25 cellular contexts compared by ENCODE assay signal in the genomic region with DNA sequence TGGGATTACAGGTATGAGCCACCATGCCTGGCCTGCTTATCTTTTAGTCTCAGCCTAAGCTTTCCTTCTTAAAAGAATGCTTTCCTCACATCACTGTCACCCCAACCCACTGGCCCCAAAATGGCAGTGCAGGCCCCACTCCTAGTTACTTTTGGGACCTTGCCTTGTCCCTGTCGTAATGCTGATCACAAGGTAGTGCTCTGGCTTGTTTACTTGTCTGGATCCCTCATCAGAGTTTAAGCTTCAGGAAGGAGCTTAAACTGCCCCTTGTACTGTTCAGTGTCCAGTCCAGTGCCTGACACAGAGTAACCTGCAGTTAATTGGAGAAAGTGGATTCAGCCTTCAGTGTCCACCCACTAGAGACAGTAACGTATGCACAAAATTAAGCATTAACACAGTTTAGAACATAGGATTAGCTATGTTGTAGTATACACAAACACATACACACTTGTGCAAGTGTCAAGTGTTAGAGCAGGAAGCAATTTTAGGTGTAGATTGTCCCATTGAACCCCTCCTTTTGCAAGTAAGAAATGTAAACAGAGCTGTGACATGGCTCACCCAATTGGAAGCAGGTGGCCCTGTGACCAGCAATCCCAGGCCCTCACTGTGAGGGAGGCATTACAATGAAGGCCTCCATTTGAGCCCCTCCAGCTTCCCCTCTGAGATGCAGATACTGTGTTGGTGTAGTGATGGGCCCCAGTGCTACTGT. TPM values are rescaled to one million over a fixed set of nuclear protein-coding genes. Genes with fewer than 3 reads are reported as not detected.
DNase-seq lines count a peak whose midpoint lies in the region; ATAC-seq, FAIRE-seq and TF ChIP-seq lines count a peak whose summit lies in the region.
"Had no signal": no experiment of that assay in that cellular context is flagged by ENCODE, and none has a peak within 500 bp of the region (broad histone marks: within the 10 kb centered on the region; RNA-seq: fewer than 3 reads in every experiment).

No MANE protein-coding gene starts in this region.

- no peak for TF ChIP-seq EP300 in K562 (IDR thresholded peaks at IDR 0.05; ENCODE audit: low read length)

- H3K27me3 ChIP-seq in BLaER1 (no peaks in the 10 kb centered on the region), K562 (ENCODE audit: control insufficient read depth in 2 of 2, insufficient read depth in 2 of 2, low read length in 2 of 2) (no peaks in the 10 kb centered on the region), mucosa of rectum (ENCODE audit: control insufficient read depth in 2 of 2, insufficient read depth in 2 of 2, low read length in 2 of 2) (no peaks in the 10 kb centered on the region)
- H3K27me3 ChIP-seq: esophagus squamous epithelium, heart right ventricle, tibial nerve had no signal

- H3K79me2 ChIP-seq in K562 (ENCODE audit: control insufficient read depth, insufficient read depth, low read length), result peaks cover 98% of the 10 kb centered on the region

- no peak for TF ChIP-seq CTCF in K562 (IDR thresholded peaks at IDR 0.05 in 2 of 3, conservative IDR thresholded peaks at IDR 0.05 in 1 of 3; ENCODE audit: insufficient read depth in 2 of 3, low read depth in 1 of 3, low read length in 3 of 3)

- H3K4me2 ChIP-seq in BLaER1, result peak overlapping the region; percentile 92
- H3K4me2 ChIP-seq in K562 (ENCODE audit: insufficient read depth, low read length), result no peak overlapping the region
- H3K4me2 ChIP-seq: smooth muscle cell had no signal

- no TSS peak for BruUV-seq in K562 (replicated peaks; lab: Mats Ljungman, UMichigan)

- peak; percentile 41 for DNase-seq in DMS53 (lab: John Stamatoyannopoulos, UW)
- DNase-seq in K562 (ENCODE audit: extremely low read depth in 1 of 4, low spot score in 3 of 4), result no peak
- DNase-seq in iPS-NIHi11 (ENCODE audit: low spot score), result no peak
- DNase-seq: aorta; C1 segment of cervical spinal cord; central memory CD4-positive, alpha-beta T cell; EL; esophagus squamous epithelium; foreskin melanocyte; heart right ventricle; HFFc6; Karpas-422; mesendoderm; naive thymus-derived CD8-positive, alpha-beta T cell; stimulated activated CD4-positive, alpha-beta T cell treated with anti-CD3 and anti-CD28 coated beads, Interleukin-2, amount 100 ng/mL, for 24 hours had no signal

- FAIRE-seq in K562 (lab: Jason Lieb, UNC), result no peak
- FAIRE-seq: D721Med, endometrium, GM12878 had no signal

- no peaks in the 10 kb centered on the region for H3K9me1 ChIP-seq in K562 (ENCODE audit: control insufficient read depth, insufficient read depth, low read length)

- no peak overlapping the region for H3K4me3 ChIP-seq in BLaER1
- no peak overlapping the region for H3K4me3 ChIP-seq in K562
- H3K4me3 ChIP-seq in mucosa of rectum (ENCODE audit: low read length in 2 of 2), result no peak overlapping the region
- H3K4me3 ChIP-seq: esophagus squamous epithelium, GM12878, heart right ventricle, smooth muscle cell, tibial nerve had no signal

- no peaks in the 10 kb centered on the region for H3K9me3 ChIP-seq in BLaER1
- no peaks in the 10 kb centered on the region for H3K9me3 ChIP-seq in K562 (replicated peaks; ENCODE audit: control insufficient read depth, insufficient read depth, low read depth, low read length)
- no peaks in the 10 kb centered on the region for H3K9me3 ChIP-seq in mucosa of rectum (ENCODE audit: control insufficient read depth in 2 of 2, low read length in 2 of 2)
- H3K9me3 ChIP-seq: esophagus squamous epithelium, heart right ventricle, tibial nerve had no signal

- peaks cover 30% of the 10 kb centered on the region for H3K36me3 ChIP-seq in BLaER1
- no peaks in the 10 kb centered on the region for H3K36me3 ChIP-seq in K562 (ENCODE audit: control insufficient read depth, insufficient read depth, low read length)
- no peaks in the 10 kb centered on the region for H3K36me3 ChIP-seq in mucosa of rectum (ENCODE audit: control insufficient read depth in 2 of 2, insufficient read depth in 2 of 2, low read length in 2 of 2)
- H3K36me3 ChIP-seq: esophagus squamous epithelium, heart right ventricle, tibial nerve had no signal

- TF ChIP-seq RAD21 in K562 (CRISPR knock-in tag; conservative IDR thresholded peaks at IDR 0.05 in 1 of 2, IDR thresholded peaks at IDR 0.05 in 1 of 2), result no peak

- intact Hi-C loops in K562 (cut with micrococcal nuclease), result no loop called here

- H4K20me1 ChIP-seq in BLaER1 (peaks cover 51% of the 10 kb centered on the region), K562 (replicated peaks; ENCODE audit: control insufficient read depth, insufficient read depth, low read length) (no peaks in the 10 kb centered on the region)

- WGBS in K562 (ENCODE audit: insufficient coverage, low coverage, missing lambda C conversion rate), result 64% methylated on average over 2 of the region's 2 CpGs

- ATAC-seq in K562, result peak; percentile 20
- ATAC-seq in GM21825 (IDR thresholded peaks at IDR 0.05; ENCODE audit: unreplicated experiment), result no peak
- no peak for ATAC-seq in GM21423 (IDR thresholded peaks at IDR 0.05; ENCODE audit: unreplicated experiment)
- ATAC-seq: activated naive CD4-positive, alpha-beta T cell treated with anti-CD3 and anti-CD28 coated beads, Interleukin-2, amount 50 U/mL, for 72 hours; GM12878; heart right ventricle; naive thymus-derived CD8-positive, alpha-beta T cell had no signal

- no peak for TF ChIP-seq POLR2A in K562 (conservative IDR thresholded peaks at IDR 0.05)

- H3K4me1 ChIP-seq in BLaER1, result peaks cover 95% of the 10 kb centered on the region
- H3K4me1 ChIP-seq in K562 (replicated peaks in 1 of 2; ENCODE audit: control insufficient read depth in 2 of 2, insufficient read depth in 2 of 2, low read length in 2 of 2), result peaks cover 53 to 86% of the 10 kb centered on the region in 2 experiments
- H3K4me1 ChIP-seq in mucosa of rectum (ENCODE audit: control insufficient read depth in 2 of 2, insufficient read depth in 2 of 2, low read length in 2 of 2), result peaks cover 17 to 18% of the 10 kb centered on the region in 2 donors

- H2AFZ ChIP-seq in K562 (ENCODE audit: low read depth, low read length), result no peak overlapping the region

- CTCF ChIA-PET in K562 (lab: Yijun Ruan, JAX; ENCODE audit: low intra/inter-chr PET ratio), result no interaction called here

- in situ Hi-C loops in K562 (cut with MboI), result no loop called here

- POLR2A ChIA-PET in K562 (lab: Yijun Ruan, JAX), result interaction anchor here (0.8 to 1.6 kb wide), 5 partner anchors 9 to 47 kb away, joined by 3 to 6 read pairs (median 5); no protein-coding TSS in a partner anchor

- H3K27ac ChIP-seq in BLaER1 (peak overlapping the region; percentile 88), K562 (ENCODE audit: extremely low read depth, low read depth, low read length) (peak overlapping the region; percentile 73), mucosa of rectum (ENCODE audit: low read depth in 2 of 2, low read length in 2 of 2) (peak overlapping the region; percentile 56 to 59)
- H3K27ac ChIP-seq: heart right ventricle, tibial nerve had no signal

- H3K9ac ChIP-seq in BLaER1, result peak overlapping the region; percentile 69
- H3K9ac ChIP-seq in K562 (ENCODE audit: insufficient read depth in 1 of 2, low read depth in 2 of 2, low read length in 2 of 2), result peak overlapping the region; percentile 4 to 16; a peak in 1 of 4 replicates
- no peak overlapping the region for H3K9ac ChIP-seq in mucosa of rectum (ENCODE audit: low read depth in 1 of 2, low read length in 2 of 2)

TF ChIP-seq in K562, 482 proteins besides CTCF, POLR2A, EP300 and RAD21 (continues in another document):
- 0 out of 2 replicates have a peak, but pooled peaks have one; percentile 5 for TF ChIP-seq CEBPG (CRISPR knock-in tag; IDR thresholded peaks at IDR 0.05)
- no peak for TF ChIP-seq CEBPG (tag; conservative IDR thresholded peaks at IDR 0.05 in 1 of 2, IDR thresholded peaks at IDR 0.05 in 1 of 2)
- peak in 1 of 3 experiments; percentile 51 for TF ChIP-seq YY1 (IDR thresholded peaks at IDR 0.05; ENCODE audit: borderline replicate concordance in 1 of 3, control insufficient read depth in 1 of 3, extremely low read depth in 1 of 3, insufficient read depth in 3 of 3, insufficient read length in 1 of 3, insufficient replicate concordance in 2 of 3, low read depth in 1 of 3, low read length in 2 of 3)
- TF ChIP-seq, protein P1, sequence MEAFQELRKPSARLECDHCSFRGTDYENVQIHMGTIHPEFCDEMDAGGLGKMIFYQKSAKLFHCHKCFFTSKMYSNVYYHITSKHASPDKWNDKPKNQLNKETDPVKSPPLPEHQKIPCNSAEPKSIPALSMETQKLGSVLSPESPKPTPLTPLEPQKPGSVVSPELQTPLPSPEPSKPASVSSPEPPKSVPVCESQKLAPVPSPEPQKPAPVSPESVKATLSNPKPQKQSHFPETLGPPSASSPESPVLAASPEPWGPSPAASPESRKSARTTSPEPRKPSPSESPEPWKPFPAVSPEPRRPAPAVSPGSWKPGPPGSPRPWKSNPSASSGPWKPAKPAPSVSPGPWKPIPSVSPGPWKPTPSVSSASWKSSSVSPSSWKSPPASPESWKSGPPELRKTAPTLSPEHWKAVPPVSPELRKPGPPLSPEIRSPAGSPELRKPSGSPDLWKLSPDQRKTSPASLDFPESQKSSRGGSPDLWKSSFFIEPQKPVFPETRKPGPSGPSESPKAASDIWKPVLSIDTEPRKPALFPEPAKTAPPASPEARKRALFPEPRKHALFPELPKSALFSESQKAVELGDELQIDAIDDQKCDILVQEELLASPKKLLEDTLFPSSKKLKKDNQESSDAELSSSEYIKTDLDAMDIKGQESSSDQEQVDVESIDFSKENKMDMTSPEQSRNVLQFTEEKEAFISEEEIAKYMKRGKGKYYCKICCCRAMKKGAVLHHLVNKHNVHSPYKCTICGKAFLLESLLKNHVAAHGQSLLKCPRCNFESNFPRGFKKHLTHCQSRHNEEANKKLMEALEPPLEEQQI (IDR thresholded peaks at IDR 0.05), result no peak
- TF ChIP-seq ZNF143 (CRISPR knock-in tag; IDR thresholded peaks at IDR 0.05), result no peak

RNA-seq across cellular contexts. Expression of a gene that starts 44.2 kb away (rescaled TPM):
- 0.48 and 1.4 TPM in 2 replicates for total RNA-seq in K562 (2011; cell fraction: chromatin; rRNA removed; ENCODE audit: low replicate concordance)
- total RNA-seq in K562 (2011; cell fraction: nucleolus; rRNA removed), result 1.7 and 3.0 TPM in 2 replicates
- 1.1 and 1.5 TPM in 2 replicates for total RNA-seq in K562 (2011; cell fraction: nucleoplasm; rRNA removed)
- total RNA-seq in K562 (2014; rRNA removed) (0.33 and 0.73 TPM in 2 replicates), K562 (2014; rRNA removed; fragmentation: Illumina TruSeq; extraction: Trizol) (not detected in 2 replicates), K562 (2015; rRNA removed; fragmentation: Illumina TruSeq; extraction: Trizol) (0.19 and 0.40 TPM in 2 replicates), K562 (2021) (0.69 and 0.83 TPM in 2 replicates)
- polyA plus RNA-seq in K562 (2011; rRNA removed) (0.08 and 0.33 TPM in 2 replicates), K562 (2014; fragmentation: Illumina TruSeq; extraction: Trizol) (0.19 and 0.25 TPM in 2 replicates), K562 (2014; fragmentation: Nextera tagmentation; extraction: Ambion mirVana) (not detected), K562 (2014; rRNA removed) (0.39 and 0.86 TPM in 2 replicates)
- 0.21 and 1.0 TPM in 2 replicates for polyA plus RNA-seq in K562 (2011; cell fraction: cytosol; rRNA removed)
- polyA plus RNA-seq in K562 (2011; cell fraction: nucleus; rRNA removed), result 0.42 and 2.2 TPM in 2 replicates
- polyA plus RNA-seq in K562 (2012), result 0.61 and 0.93 TPM in 2 replicates
- 0.21 TPM in 1 of 2 replicates, not detected in the other for polyA minus RNA-seq in K562 (2011; rRNA and poly(A)+ RNA removed)
- polyA minus RNA-seq in K562 (2011; cell fraction: cytosol; rRNA and poly(A)+ RNA removed), result not detected in 2 replicates
- 0.44 and 1.1 TPM in 2 replicates for polyA minus RNA-seq in K562 (2011; cell fraction: nucleus; rRNA and poly(A)+ RNA removed)
- total RNA-seq: naive thymus-derived CD8-positive, alpha-beta T cell had no signal
- polyA plus RNA-seq: naive thymus-derived CD8-positive, alpha-beta T cell had no signal

Comparison
In these comparisons a context has a peak if more than half of its experiments do, and no peak if none do; other contexts are left out.
1. H3K9ac ChIP-seq: peak in BLaER1 (single experiment) and K562 (2 of 2); none in mucosa of rectum (0 of 2).
2. Peak in every context shown above with its lines, with median percentiles within 50 percentile points of each other: H3K27ac ChIP-seq.